In the genomic region with DNA sequence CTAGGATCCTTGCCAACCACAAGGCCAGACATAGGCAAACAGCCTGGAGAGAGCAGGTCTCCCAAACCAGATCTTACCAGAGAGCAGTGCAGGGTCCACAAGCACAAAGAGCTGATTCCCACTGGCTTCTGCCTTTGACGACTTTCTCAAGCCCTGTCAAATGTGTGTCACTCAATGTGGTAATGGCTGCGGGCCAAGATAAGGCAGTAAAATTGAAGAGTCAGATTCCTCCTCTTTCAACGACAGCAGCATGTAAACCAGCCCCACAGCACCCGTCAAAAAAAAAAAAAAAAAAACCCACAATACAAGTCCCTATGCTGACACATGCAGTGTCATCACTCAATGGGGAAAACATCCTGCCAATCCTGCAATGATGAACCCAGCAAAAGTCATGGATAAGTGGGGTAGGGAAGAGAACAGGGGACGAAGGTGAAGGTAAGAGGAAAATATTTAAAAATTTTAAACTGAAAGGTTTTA, we compare ENCODE assay signal across 10 cellular contexts. TPM values are rescaled to one million over a fixed set of nuclear protein-coding genes. Genes with fewer than 3 reads are reported as not detected.
A peak's percentile ranks its signal among the peaks of the same experiment; 100 is the strongest.
DNase-seq lines count a peak whose midpoint lies in the region; ATAC-seq lines count a peak whose summit lies in the region.
"Had no signal": no experiment of that assay in that cellular context is flagged by ENCODE, and none has a peak within 500 bp of the region (broad histone marks: within the 10 kb centered on the region; RNA-seq: fewer than 3 reads in every experiment).

A gene with protein sequence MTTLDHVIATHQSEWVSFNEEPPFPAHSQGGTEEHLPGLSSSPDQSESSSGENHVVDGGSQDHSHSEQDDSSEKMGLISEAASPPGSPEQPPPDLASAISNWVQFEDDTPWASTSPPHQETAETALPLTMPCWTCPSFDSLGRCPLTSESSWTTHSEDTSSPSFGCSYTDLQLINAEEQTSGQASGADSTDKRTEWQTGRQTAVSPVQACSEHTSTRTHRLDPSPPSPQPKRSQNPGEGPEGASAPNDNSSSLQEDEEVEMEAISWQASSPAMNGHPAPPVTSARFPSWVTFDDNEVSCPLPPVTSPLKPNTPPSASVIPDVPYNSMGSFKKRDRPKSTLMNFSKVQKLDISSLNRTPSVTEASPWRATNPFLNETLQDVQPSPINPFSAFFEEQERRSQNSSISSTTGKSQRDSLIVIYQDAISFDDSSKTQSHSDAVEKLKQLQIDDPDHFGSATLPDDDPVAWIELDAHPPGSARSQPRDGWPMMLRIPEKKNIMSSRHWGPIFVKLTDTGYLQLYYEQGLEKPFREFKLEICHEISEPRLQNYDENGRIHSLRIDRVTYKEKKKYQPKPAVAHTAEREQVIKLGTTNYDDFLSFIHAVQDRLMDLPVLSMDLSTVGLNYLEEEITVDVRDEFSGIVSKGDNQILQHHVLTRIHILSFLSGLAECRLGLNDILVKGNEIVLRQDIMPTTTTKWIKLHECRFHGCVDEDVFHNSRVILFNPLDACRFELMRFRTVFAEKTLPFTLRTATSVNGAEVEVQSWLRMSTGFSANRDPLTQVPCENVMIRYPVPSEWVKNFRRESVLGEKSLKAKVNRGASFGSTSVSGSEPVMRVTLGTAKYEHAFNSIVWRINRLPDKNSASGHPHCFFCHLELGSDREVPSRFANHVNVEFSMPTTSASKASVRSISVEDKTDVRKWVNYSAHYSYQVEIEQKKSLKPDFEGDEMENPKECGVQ (minus strand): TSS at position 123 of the 477 bp plus-strand sequence. CDS start 1,942 bp downstream, outside the sequence.

- H3K4me3 Mint-ChIP-seq in activated T-cell treated with anti-CD3 and anti-CD28 coated beads, Interleukin-2, amount 50 U/mL, for 72 hours, result peak within 1 kb of the TSS; percentile 20 to 61

- no peaks in the 10 kb centered on the region for H3K9me3 Mint-ChIP-seq in activated T-cell treated with anti-CD3 and anti-CD28 coated beads, Interleukin-2, amount 50 U/mL, for 72 hours

- peaks cover 26% of the 10 kb centered on the region for H3K4me1 Mint-ChIP-seq in activated T-cell treated with anti-CD3 and anti-CD28 coated beads, Interleukin-2, amount 50 U/mL, for 72 hours (ENCODE audit: low read depth)

- no peak within 1 kb of the TSS for H3K9ac ChIP-seq in subcutaneous abdominal adipose tissue (ENCODE audit: low read length in 5 of 5)

- no peak within 1 kb of the TSS for H3K4me3 ChIP-seq in subcutaneous abdominal adipose tissue (ENCODE audit: low read depth in 1 of 5, low read length in 5 of 5)
- H3K4me3 ChIP-seq: tibial artery had no signal

- peaks cover 0 to 10% (median 1%) of the 10 kb centered on the region in 5 donors for H3K36me3 ChIP-seq in subcutaneous abdominal adipose tissue (ENCODE audit: control insufficient read depth in 5 of 5, insufficient read depth in 5 of 5, low read length in 5 of 5)

- ATAC-seq in activated T-cell treated with anti-CD3 and anti-CD28 coated beads, Interleukin-2, amount 50 U/mL, for 72 hours (replicated peaks in 1 of 2), result peak; percentile 70 to 78
- no peak for ATAC-seq in GM21825 (IDR thresholded peaks at IDR 0.05; ENCODE audit: unreplicated experiment)

- peak within 1 kb of the TSS; percentile 81 for H3K27ac Mint-ChIP-seq in activated T-cell treated with anti-CD3 and anti-CD28 coated beads, Interleukin-2, amount 50 U/mL, for 72 hours

- H3K27ac ChIP-seq in subcutaneous abdominal adipose tissue (ENCODE audit: low read depth, low read length), result peak within 1 kb of the TSS; percentile 42
- H3K27ac ChIP-seq: tibial artery had no signal

- H3K27me3 Mint-ChIP-seq in activated T-cell treated with anti-CD3 and anti-CD28 coated beads, Interleukin-2, amount 50 U/mL, for 72 hours (ENCODE audit: low read depth), result peaks cover 27% of the 10 kb centered on the region

- DNase-seq in ELR (ENCODE audit: low read depth) (peak; percentile 64), NCI-H1092 treated with DMSO at 0.1 percent for 48 hours (lab: John Stamatoyannopoulos, UW) (peak; percentile 60), iris pigment epithelial cell (ENCODE audit: low read depth) (peak; percentile 13), NCI-H82 (lab: John Stamatoyannopoulos, UW) (no peak)
- DNase-seq in activated T-cell treated with anti-CD3 and anti-CD28 coated beads, Interleukin-2, amount 50 U/mL, for 72 hours, result peak; percentile 50 to 52
- DNase-seq in activated naive CD4-positive, alpha-beta T cell (lab: John Stamatoyannopoulos, UW), result no peak

- H3K4me1 ChIP-seq in subcutaneous abdominal adipose tissue (ENCODE audit: control insufficient read depth in 5 of 5, insufficient read depth in 5 of 5, low read length in 5 of 5), result peaks cover 0 to 21% (median 8%) of the 10 kb centered on the region in 5 donors

- no peaks in the 10 kb centered on the region for H3K27me3 ChIP-seq in subcutaneous abdominal adipose tissue (ENCODE audit: control insufficient read depth in 5 of 5, insufficient read depth in 4 of 5, low read length in 5 of 5)
- H3K27me3 ChIP-seq: tibial artery had no signal

- H3K9me3 ChIP-seq in subcutaneous abdominal adipose tissue (ENCODE audit: control insufficient read depth in 5 of 5, low read length in 5 of 5), result no peaks in the 10 kb centered on the region

- H3K36me3 Mint-ChIP-seq in activated T-cell treated with anti-CD3 and anti-CD28 coated beads, Interleukin-2, amount 50 U/mL, for 72 hours (ENCODE audit: insufficient read depth in 2 of 2), result no peaks in the 10 kb centered on the region

RNA-seq across cellular contexts. Expression of the gene that starts here (rescaled TPM):
- under 1 TPM; 0.10 to 0.12 TPM for total RNA-seq in activated T-cell treated with anti-CD3 and anti-CD28 coated beads, Interleukin-2, amount 50 U/mL, for 72 hours
- total RNA-seq: endothelial cell of umbilical vein had no signal

Comparison
In these comparisons a context has a peak if more than half of its experiments do, and no peak if none do; other contexts are left out.
1. Peak in DNase-seq and ATAC-seq in activated T-cell treated with anti-CD3 and anti-CD28 coated beads, Interleukin-2, amount 50 U/mL, for 72 hours; RNA of the gene not detected or under 1 TPM.
2. DNase-seq: peak in ELR (single experiment), NCI-H1092 treated with DMSO at 0.1 percent for 48 hours (single experiment) and iris pigment epithelial cell (single experiment); none in NCI-H82 (single experiment) and activated naive CD4-positive, alpha-beta T cell (0 of 4).